ENCODE assay signal across 18 cellular contexts in genomic region chr7:15515201-15515777, GRCh38. TPM values are rescaled to one million over a fixed set of nuclear protein-coding genes. Genes with fewer than 3 reads are reported as not detected.
A peak's percentile ranks its signal among the peaks of the same experiment; 100 is the strongest.
DNase-seq lines count a peak whose midpoint lies in the region; ATAC-seq and TF ChIP-seq lines count a peak whose summit lies in the region.
"Had no signal": no experiment of that assay in that cellular context is flagged by ENCODE, and none has a peak within 500 bp of the region (broad histone marks: within the 10 kb centered on the region; RNA-seq: fewer than 3 reads in every experiment).

No MANE protein-coding gene starts in this region.

- H2AFZ ChIP-seq in smooth muscle cell (ENCODE audit: low read depth), result peak overlapping the region; percentile 46
- H2AFZ ChIP-seq: PC-9 had no signal

- CTCF ChIA-PET in A673 (lab: Charles Lee), result no interaction called here

- no peak overlapping the region for H3K9ac ChIP-seq in smooth muscle cell (ENCODE audit: low read depth)

- in situ Hi-C loops in astrocyte of the spinal cord (cut with HindIII; ENCODE audit: low sequenced_read_pairs), result no loop called here

- 12% methylated on average over 4 of the region's 4 CpGs for WGBS in smooth muscle cell (ENCODE audit: low lambda C conversion rate)

- H3K9me3 ChIP-seq in smooth muscle cell (replicated peaks; ENCODE audit: low read depth), result no peaks in the 10 kb centered on the region
- H3K9me3 ChIP-seq in A673 (ENCODE audit: low read depth, low read length, poor library complexity, severe bottlenecking), result no peaks in the 10 kb centered on the region

- intact Hi-C loops in A673 (cut with micrococcal nuclease; ENCODE audit: unreplicated experiment), result no loop called here

- H4K20me1 ChIP-seq in smooth muscle cell (ENCODE audit: low read depth), result no peaks in the 10 kb centered on the region

- H3K27ac ChIP-seq in smooth muscle cell (ENCODE audit: low read depth) (peak overlapping the region; percentile 56), A673 (ENCODE audit: low read depth, low read length, poor library complexity, severe bottlenecking) (no peak overlapping the region)
- H3K27ac ChIP-seq: epithelial cell of prostate, PC-9 had no signal

- no peaks in the 10 kb centered on the region for H3K79me2 ChIP-seq in smooth muscle cell (ENCODE audit: low read depth)

- no peak for TF ChIP-seq CTCF in astrocyte of the spinal cord (IDR thresholded peaks at IDR 0.05; ENCODE audit: low read depth, low read length)
- no peak for TF ChIP-seq CTCF in smooth muscle cell (IDR thresholded peaks at IDR 0.05; ENCODE audit: borderline replicate concordance, insufficient read depth, poor library complexity, severe bottlenecking)
- TF ChIP-seq CTCF in A673 (conservative IDR thresholded peaks at IDR 0.05; ENCODE audit: low read depth, low read length), result no peak

- H3K4me2 ChIP-seq in smooth muscle cell, result peak overlapping the region; percentile 74
- H3K4me2 ChIP-seq: PC-9 had no signal

- no TSS peak for BruUV-seq in A673 (replicated peaks; lab: Mats Ljungman, UMichigan)

- DNase-seq in NCI-H1105 treated with DMSO at 0.1 percent for 48 hours (lab: John Stamatoyannopoulos, UW) (peak; percentile 8), NCI-H1105 (lab: John Stamatoyannopoulos, UW) (no peak), astrocyte of the spinal cord (ENCODE audit: low read depth, low spot score) (peak; percentile 22), left kidney (ENCODE audit: low read depth, low spot score) (peak; percentile 21), smooth muscle cell (lab: John Stamatoyannopoulos, UW; ENCODE audit: unreplicated experiment) (no peak), A673 (ENCODE audit: low spot score) (no peak), SHP77 treated with DMSO at 0.1 percent for 48 hours (lab: John Stamatoyannopoulos, UW) (no peak)
- DNase-seq: 8988T; CD4-positive, alpha-beta memory T cell; naive B cell; NCI-H1930; NCI-H524 treated with DMSO at 0.1 percent for 48 hours; PC-9 had no signal

- no peaks in the 10 kb centered on the region for H3F3A ChIP-seq in smooth muscle cell (ENCODE audit: low read depth)

- ATAC-seq in HG03457 (IDR thresholded peaks at IDR 0.05; ENCODE audit: unreplicated experiment), result no peak
- ATAC-seq: left lobe of liver had no signal

- POLR2A ChIA-PET in A673 (lab: Charles Lee; ENCODE audit: low non-redundant PET), result no interaction called here

- no peaks in the 10 kb centered on the region for H3K27me3 ChIP-seq in smooth muscle cell (ENCODE audit: low read depth)
- peaks cover 6% of the 10 kb centered on the region for H3K27me3 ChIP-seq in A673 (replicated peaks; ENCODE audit: insufficient read depth, low read depth, low read length, poor library complexity)

- H3K36me3 ChIP-seq in smooth muscle cell (ENCODE audit: low read depth), result no peaks in the 10 kb centered on the region
- no peaks in the 10 kb centered on the region for H3K36me3 ChIP-seq in A673 (ENCODE audit: insufficient read depth, low read length, poor library complexity, severe bottlenecking)

- H3K4me3 ChIP-seq in astrocyte of the spinal cord (ENCODE audit: low read depth, low read length), result no peak overlapping the region
- H3K4me3 ChIP-seq in smooth muscle cell, result peak overlapping the region; percentile 14
- no peak overlapping the region for H3K4me3 ChIP-seq in A673 (ENCODE audit: low read depth, low read length, poor library complexity, severe bottlenecking)
- H3K4me3 ChIP-seq: PC-9 had no signal

- H3K4me1 ChIP-seq in smooth muscle cell (ENCODE audit: low read depth), result peaks cover 10% of the 10 kb centered on the region
- H3K4me1 ChIP-seq in A673 (ENCODE audit: insufficient read depth, low read length, poor library complexity, severe bottlenecking), result peaks cover 3% of the 10 kb centered on the region

RNA-seq across cellular contexts. Expression of gene AGMO, which starts 46.5 kb away (rescaled TPM):
- total RNA-seq in smooth muscle cell, result 0.27 and 0.90 TPM in 2 replicates
- 0.18 and 0.50 TPM in 2 replicates for polyA plus RNA-seq in smooth muscle cell
- total RNA-seq in A673 (2021), result 0.26 TPM in 1 of 2 replicates, not detected in the other
- total RNA-seq: activated T-helper 1 cell treated with anti-CD3 and anti-CD28 coated beads, Interleukin-12 subunit alpha, Interleukin-12 subunit beta, Interleukin-2, Interleukin-4 antibody, amounts not matched to agents 30 ng/mL and 10 ng/mL and 1 ng/mL, durations not matched to agents 14 hours and 24 hours and 36 hours; CD4-positive, alpha-beta memory T cell; M059J; PC-9 had no signal
- polyA plus RNA-seq: CD4-positive, alpha-beta memory T cell had no signal

Comparison
In these comparisons a context has a peak if more than half of its experiments do, and no peak if none do; other contexts are left out.
1. DNase-seq: peak in NCI-H1105 treated with DMSO at 0.1 percent for 48 hours (single experiment), astrocyte of the spinal cord (single experiment) and left kidney (single experiment); none in NCI-H1105 (single experiment), smooth muscle cell (single experiment), A673 (single experiment) and SHP77 treated with DMSO at 0.1 percent for 48 hours (single experiment).